8 cellular contexts compared by ENCODE assay signal in genomic region chr19:40874874-40875273, GRCh38. TPM values are rescaled to one million over a fixed set of nuclear protein-coding genes. Genes with fewer than 3 reads are reported as not detected.
"Had no signal": no experiment of that assay in that cellular context is flagged by ENCODE, and none has a peak within 500 bp of the region (broad histone marks: within the 10 kb centered on the region; RNA-seq: fewer than 3 reads in every experiment).

No MANE protein-coding gene starts in this region.

RNA-seq across cellular contexts. Expression of gene CYP2A7, which starts 7.2 kb away (rescaled TPM):
- total RNA-seq: aorta, breast epithelium, cerebellum, foreskin keratinocyte, kidney epithelial cell, myocyte, posterior vena cava, transverse colon had no signal
- polyA plus RNA-seq: aorta, foreskin keratinocyte had no signal

RNA-seq across cellular contexts. Expression of gene CYP2A6, which starts 24.6 kb away (rescaled TPM):
- total RNA-seq: aorta, cerebellum, foreskin keratinocyte, kidney epithelial cell, myocyte, posterior vena cava, transverse colon had no signal
- polyA plus RNA-seq: foreskin keratinocyte had no signal
